In genomic region chr11:42098075-42098474, GRCh38 we compare ENCODE assay signal across 4 cellular contexts.
"Had no signal": no experiment of that assay in that cellular context is flagged by ENCODE, and none has a peak within 500 bp of the region (broad histone marks: within the 10 kb centered on the region; RNA-seq: fewer than 3 reads in every experiment).

No MANE protein-coding gene starts in this region.

- DNase-seq: GM23248, H9, HCEC 1CT, IMR-90 had no signal

- H3K27ac ChIP-seq: GM23248 had no signal

- H3K4me3 ChIP-seq: GM23248 had no signal
